Comparison of ENCODE assay signal across 2 cellular contexts in the genomic region with DNA sequence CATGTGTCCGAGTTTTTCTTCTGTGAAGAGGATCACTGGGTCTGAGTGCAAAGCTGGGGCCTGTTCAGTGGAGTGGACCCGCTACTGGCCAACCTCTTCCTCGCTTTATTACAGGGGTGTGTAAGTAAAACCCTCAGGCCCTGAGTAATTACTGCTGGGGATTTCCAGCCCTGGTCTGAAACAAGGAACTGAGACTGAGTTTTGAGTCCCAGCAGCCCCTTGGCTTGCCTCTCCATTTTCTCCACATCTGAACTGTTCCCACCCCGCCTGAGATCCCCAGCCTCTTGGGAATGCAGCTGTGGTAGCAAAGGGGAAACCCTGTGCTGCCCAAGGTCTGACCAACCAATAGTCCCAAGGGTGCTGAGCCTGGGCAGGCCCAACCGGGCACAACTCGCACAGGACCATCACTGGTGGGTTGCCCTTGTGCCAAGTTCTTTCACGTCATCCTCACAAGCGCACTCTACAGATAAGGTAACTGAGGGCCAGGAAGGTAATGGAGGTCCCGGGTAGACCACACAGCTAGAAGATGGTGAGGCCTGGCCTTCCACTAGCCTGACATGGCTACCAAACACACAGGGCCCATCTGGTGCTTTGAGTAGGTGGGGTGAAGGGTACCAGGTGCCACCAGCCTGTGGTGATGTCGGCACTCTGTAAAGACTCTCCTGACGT.
TF ChIP-seq lines count a peak whose summit lies in the region.

No MANE protein-coding gene starts in this region.

TF ChIP-seq in liver, 16 proteins besides CTCF, POLR2A, EP300 and RAD21:
- TF ChIP-seq JUND (IDR thresholded peaks at IDR 0.05) (no peak), FOXA1 (IDR thresholded peaks at IDR 0.05) (no peak), NR2F2 (IDR thresholded peaks at IDR 0.05) (no peak), HNF4A (conservative IDR thresholded peaks at IDR 0.05) (no peak), GABPA (IDR thresholded peaks at IDR 0.05 in 1 of 2, conservative IDR thresholded peaks at IDR 0.05 in 1 of 2) (no peak), TAF1 (conservative IDR thresholded peaks at IDR 0.05) (no peak), RXRA (IDR thresholded peaks at IDR 0.05) (no peak), FOXA2 (IDR thresholded peaks at IDR 0.05) (no peak), SP1 (IDR thresholded peaks at IDR 0.05) (no peak), HNF4G (IDR thresholded peaks at IDR 0.05) (no peak), EGR1 (IDR thresholded peaks at IDR 0.05; ENCODE audit: low read depth in 2 of 2) (no peak), YY1 (IDR thresholded peaks at IDR 0.05) (no peak)
- TF ChIP-seq, protein P1, sequence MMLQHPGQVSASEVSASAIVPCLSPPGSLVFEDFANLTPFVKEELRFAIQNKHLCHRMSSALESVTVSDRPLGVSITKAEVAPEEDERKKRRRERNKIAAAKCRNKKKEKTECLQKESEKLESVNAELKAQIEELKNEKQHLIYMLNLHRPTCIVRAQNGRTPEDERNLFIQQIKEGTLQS (IDR thresholded peaks at IDR 0.05), result no peak
- TF ChIP-seq, protein P2, sequence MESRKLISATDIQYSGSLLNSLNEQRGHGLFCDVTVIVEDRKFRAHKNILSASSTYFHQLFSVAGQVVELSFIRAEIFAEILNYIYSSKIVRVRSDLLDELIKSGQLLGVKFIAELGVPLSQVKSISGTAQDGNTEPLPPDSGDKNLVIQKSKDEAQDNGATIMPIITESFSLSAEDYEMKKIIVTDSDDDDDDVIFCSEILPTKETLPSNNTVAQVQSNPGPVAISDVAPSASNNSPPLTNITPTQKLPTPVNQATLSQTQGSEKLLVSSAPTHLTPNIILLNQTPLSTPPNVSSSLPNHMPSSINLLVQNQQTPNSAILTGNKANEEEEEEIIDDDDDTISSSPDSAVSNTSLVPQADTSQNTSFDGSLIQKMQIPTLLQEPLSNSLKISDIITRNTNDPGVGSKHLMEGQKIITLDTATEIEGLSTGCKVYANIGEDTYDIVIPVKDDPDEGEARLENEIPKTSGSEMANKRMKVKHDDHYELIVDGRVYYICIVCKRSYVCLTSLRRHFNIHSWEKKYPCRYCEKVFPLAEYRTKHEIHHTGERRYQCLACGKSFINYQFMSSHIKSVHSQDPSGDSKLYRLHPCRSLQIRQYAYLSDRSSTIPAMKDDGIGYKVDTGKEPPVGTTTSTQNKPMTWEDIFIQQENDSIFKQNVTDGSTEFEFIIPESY (IDR thresholded peaks at IDR 0.05), result no peak
- TF ChIP-seq, protein P3, sequence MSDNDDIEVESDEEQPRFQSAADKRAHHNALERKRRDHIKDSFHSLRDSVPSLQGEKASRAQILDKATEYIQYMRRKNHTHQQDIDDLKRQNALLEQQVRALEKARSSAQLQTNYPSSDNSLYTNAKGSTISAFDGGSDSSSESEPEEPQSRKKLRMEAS (IDR thresholded peaks at IDR 0.05), result no peak
- TF ChIP-seq, protein P4, sequence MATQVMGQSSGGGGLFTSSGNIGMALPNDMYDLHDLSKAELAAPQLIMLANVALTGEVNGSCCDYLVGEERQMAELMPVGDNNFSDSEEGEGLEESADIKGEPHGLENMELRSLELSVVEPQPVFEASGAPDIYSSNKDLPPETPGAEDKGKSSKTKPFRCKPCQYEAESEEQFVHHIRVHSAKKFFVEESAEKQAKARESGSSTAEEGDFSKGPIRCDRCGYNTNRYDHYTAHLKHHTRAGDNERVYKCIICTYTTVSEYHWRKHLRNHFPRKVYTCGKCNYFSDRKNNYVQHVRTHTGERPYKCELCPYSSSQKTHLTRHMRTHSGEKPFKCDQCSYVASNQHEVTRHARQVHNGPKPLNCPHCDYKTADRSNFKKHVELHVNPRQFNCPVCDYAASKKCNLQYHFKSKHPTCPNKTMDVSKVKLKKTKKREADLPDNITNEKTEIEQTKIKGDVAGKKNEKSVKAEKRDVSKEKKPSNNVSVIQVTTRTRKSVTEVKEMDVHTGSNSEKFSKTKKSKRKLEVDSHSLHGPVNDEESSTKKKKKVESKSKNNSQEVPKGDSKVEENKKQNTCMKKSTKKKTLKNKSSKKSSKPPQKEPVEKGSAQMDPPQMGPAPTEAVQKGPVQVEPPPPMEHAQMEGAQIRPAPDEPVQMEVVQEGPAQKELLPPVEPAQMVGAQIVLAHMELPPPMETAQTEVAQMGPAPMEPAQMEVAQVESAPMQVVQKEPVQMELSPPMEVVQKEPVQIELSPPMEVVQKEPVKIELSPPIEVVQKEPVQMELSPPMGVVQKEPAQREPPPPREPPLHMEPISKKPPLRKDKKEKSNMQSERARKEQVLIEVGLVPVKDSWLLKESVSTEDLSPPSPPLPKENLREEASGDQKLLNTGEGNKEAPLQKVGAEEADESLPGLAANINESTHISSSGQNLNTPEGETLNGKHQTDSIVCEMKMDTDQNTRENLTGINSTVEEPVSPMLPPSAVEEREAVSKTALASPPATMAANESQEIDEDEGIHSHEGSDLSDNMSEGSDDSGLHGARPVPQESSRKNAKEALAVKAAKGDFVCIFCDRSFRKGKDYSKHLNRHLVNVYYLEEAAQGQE (IDR thresholded peaks at IDR 0.05), result no peak

TF ChIP-seq in HepG2, 621 proteins besides CTCF, POLR2A, EP300 and RAD21:
- TF ChIP-seq, protein P5, sequence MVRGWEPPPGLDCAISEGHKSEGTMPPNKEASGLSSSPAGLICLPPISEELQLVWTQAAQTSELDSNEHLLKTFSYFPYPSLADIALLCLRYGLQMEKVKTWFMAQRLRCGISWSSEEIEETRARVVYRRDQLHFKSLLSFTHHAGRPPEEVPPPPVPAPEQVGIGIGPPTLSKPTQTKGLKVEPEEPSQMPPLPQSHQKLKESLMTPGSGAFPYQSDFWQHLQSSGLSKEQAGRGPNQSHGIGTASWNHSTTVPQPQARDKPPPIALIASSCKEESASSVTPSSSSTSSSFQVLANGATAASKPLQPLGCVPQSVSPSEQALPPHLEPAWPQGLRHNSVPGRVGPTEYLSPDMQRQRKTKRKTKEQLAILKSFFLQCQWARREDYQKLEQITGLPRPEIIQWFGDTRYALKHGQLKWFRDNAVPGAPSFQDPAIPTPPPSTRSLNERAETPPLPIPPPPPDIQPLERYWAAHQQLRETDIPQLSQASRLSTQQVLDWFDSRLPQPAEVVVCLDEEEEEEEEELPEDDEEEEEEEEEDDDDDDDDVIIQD (CRISPR knock-in tag; IDR thresholded peaks at IDR 0.05; ENCODE audit: low read depth), result no peak
- TF ChIP-seq ZNF660 (CRISPR knock-in tag; IDR thresholded peaks at IDR 0.05; ENCODE audit: borderline replicate concordance, low read depth) (no peak), EED (CRISPR knock-in tag; IDR thresholded peaks at IDR 0.05) (no peak), KDM5B (CRISPR knock-in tag; IDR thresholded peaks at IDR 0.05; ENCODE audit: borderline replicate concordance) (no peak), ZNF367 (CRISPR knock-in tag; IDR thresholded peaks at IDR 0.05; ENCODE audit: borderline replicate concordance) (no peak)
- TF ChIP-seq, protein P6, sequence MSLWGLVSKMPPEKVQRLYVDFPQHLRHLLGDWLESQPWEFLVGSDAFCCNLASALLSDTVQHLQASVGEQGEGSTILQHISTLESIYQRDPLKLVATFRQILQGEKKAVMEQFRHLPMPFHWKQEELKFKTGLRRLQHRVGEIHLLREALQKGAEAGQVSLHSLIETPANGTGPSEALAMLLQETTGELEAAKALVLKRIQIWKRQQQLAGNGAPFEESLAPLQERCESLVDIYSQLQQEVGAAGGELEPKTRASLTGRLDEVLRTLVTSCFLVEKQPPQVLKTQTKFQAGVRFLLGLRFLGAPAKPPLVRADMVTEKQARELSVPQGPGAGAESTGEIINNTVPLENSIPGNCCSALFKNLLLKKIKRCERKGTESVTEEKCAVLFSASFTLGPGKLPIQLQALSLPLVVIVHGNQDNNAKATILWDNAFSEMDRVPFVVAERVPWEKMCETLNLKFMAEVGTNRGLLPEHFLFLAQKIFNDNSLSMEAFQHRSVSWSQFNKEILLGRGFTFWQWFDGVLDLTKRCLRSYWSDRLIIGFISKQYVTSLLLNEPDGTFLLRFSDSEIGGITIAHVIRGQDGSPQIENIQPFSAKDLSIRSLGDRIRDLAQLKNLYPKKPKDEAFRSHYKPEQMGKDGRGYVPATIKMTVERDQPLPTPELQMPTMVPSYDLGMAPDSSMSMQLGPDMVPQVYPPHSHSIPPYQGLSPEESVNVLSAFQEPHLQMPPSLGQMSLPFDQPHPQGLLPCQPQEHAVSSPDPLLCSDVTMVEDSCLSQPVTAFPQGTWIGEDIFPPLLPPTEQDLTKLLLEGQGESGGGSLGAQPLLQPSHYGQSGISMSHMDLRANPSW (CRISPR knock-in tag; IDR thresholded peaks at IDR 0.05; ENCODE audit: borderline replicate concordance), result no peak
- TF ChIP-seq, protein P7, sequence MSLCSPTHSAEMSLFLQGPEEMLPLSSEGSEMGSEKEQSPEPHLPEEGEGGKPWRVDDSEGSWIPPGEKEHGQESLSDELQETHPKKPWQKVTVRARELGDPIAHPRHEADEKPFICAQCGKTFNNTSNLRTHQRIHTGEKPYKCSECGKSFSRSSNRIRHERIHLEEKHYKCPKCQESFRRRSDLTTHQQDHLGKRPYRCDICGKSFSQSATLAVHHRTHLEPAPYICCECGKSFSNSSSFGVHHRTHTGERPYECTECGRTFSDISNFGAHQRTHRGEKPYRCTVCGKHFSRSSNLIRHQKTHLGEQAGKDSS (CRISPR knock-in tag; IDR thresholded peaks at IDR 0.05; ENCODE audit: borderline replicate concordance, low read depth), result no peak
- TF ChIP-seq, protein P8, sequence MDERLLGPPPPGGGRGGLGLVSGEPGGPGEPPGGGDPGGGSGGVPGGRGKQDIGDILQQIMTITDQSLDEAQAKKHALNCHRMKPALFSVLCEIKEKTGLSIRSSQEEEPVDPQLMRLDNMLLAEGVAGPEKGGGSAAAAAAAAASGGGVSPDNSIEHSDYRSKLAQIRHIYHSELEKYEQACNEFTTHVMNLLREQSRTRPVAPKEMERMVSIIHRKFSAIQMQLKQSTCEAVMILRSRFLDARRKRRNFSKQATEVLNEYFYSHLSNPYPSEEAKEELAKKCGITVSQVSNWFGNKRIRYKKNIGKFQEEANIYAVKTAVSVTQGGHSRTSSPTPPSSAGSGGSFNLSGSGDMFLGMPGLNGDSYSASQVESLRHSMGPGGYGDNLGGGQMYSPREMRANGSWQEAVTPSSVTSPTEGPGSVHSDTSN (CRISPR knock-in tag; IDR thresholded peaks at IDR 0.05), result no peak
